Comparison of ENCODE assay signal across 12 cellular contexts in the genomic region with DNA sequence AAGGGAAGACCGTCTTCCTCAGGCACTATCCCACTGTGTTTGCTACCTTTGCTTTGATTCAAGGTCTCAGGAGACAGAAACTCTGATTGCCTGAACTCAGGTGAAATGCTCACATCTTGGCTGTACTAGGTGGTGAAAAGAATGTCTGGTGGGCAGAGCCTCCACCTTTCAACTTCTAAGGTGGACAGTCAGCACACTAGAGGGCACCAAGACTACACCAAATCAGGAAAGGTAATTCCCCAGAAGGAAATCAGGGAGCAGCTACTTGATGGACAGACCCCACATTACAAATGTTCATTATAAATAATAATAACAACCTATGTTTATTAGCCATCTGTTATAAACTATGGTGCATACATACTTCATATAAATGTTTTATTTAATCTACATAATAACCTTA.
A peak's percentile ranks its signal among the peaks of the same experiment; 100 is the strongest.
DNase-seq lines count a peak whose midpoint lies in the region; ATAC-seq, FAIRE-seq and TF ChIP-seq lines count a peak whose summit lies in the region.
"Had no signal": no experiment of that assay in that cellular context is flagged by ENCODE, and none has a peak within 500 bp of the region (broad histone marks: within the 10 kb centered on the region; RNA-seq: fewer than 3 reads in every experiment).

No MANE protein-coding gene starts in this region.

- H3K23me2 ChIP-seq in H9 (ENCODE audit: insufficient read length, low read depth, low read length, poor library complexity, severe bottlenecking), result no peaks in the 10 kb centered on the region

- H3K79me2 ChIP-seq in H9 (ENCODE audit: insufficient read depth, low read length) (no peaks in the 10 kb centered on the region), trophoblast cell (ENCODE audit: control insufficient read depth, insufficient read depth, low read length, poor library complexity) (no peaks in the 10 kb centered on the region)

- peak; percentile 2 to 6 for DNase-seq in A549 (ENCODE audit: low read depth in 1 of 2, low spot score in 1 of 2)
- peak; percentile 39 for DNase-seq in H9
- peak; percentile 16 for DNase-seq in SW480 (ENCODE audit: low spot score)
- DNase-seq in hepatic stellate cell (ENCODE audit: low spot score), result peak; percentile 4
- no peak for DNase-seq in NCI-H510A treated with DMSO at 0.1 percent for 48 hours (lab: John Stamatoyannopoulos, UW)
- no peak for DNase-seq in trophoblast cell
- no peak for DNase-seq in activated naive CD4-positive, alpha-beta T cell treated with anti-CD3 and anti-CD28 coated beads, Interleukin-2, amount 50 U/mL, for 72 hours (ENCODE audit: low spot score in 2 of 2)
- DNase-seq: activated CD4-positive, alpha-beta T cell treated with anti-CD3 and anti-CD28 coated beads, Interleukin-2, amount 50 U/mL, for 1 hour; stimulated activated CD4-positive, alpha-beta T cell treated with anti-CD3 and anti-CD28 coated beads, Interleukin-12 subunit alpha, Interleukin-12 subunit beta, amount 100 ng/mL, for 4 hours had no signal

- no peaks in the 10 kb centered on the region for H3K36me3 Mint-ChIP-seq in H9 (ENCODE audit: insufficient read depth in 1 of 3, low read depth in 3 of 3)
- H3K36me3 Mint-ChIP-seq in activated T-helper 17 cell treated with anti-CD3 and anti-CD28 coated beads, Interleukin-2, amount 50 U/mL, for 72 hours (ENCODE audit: low read depth), result no peaks in the 10 kb centered on the region
- H3K36me3 Mint-ChIP-seq in activated naive CD4-positive, alpha-beta T cell treated with anti-CD3 and anti-CD28 coated beads, Interleukin-2, amount 50 U/mL, for 72 hours, result no peaks in the 10 kb centered on the region

- no peak overlapping the region for H2BK15ac ChIP-seq in H9 (ENCODE audit: low read depth, low read length)

- WGBS in A549 (ENCODE audit: missing lambda C conversion rate), result 46% methylated on average over 1 of the region's 1 CpG
- no CpG with 5 or more reads among the region's 1 CpG for WGBS in H9 (ENCODE audit: extremely low coverage, insufficient read length, low lambda C conversion rate)
- whole genome bisulfite sequencing in trophoblast cell (ENCODE audit: extremely low coverage, insufficient coverage, insufficient read length), result no CpG with 5 or more reads among the region's 1 CpG

- H3K4me2 ChIP-seq in A549 (no peak overlapping the region), H9 (ENCODE audit: insufficient read depth, insufficient read length, low read length) (no peak overlapping the region), trophoblast cell (ENCODE audit: low read length) (no peak overlapping the region)

- H2BK120ac ChIP-seq in H9 (ENCODE audit: low read depth, low read length, poor library complexity, severe bottlenecking) (no peak overlapping the region), trophoblast cell (ENCODE audit: insufficient read depth, low read length, poor library complexity) (no peak overlapping the region)

- H2BK20ac ChIP-seq in H9 (ENCODE audit: low read depth, low read length, poor library complexity, severe bottlenecking), result no peak overlapping the region

- TF ChIP-seq CTCF in A549 (IDR thresholded peaks at IDR 0.05) (0 out of 3 replicates have a peak, but pooled peaks have one; percentile 19), H9 (conservative IDR thresholded peaks at IDR 0.05) (peak; percentile 73)

- ATAC-seq in A549, result peak in 1 of 2 experiments; percentile 54; a peak in 1 of 6 replicates
- no peak for ATAC-seq in activated T-helper 17 cell treated with anti-CD3 and anti-CD28 coated beads, Interleukin-2, amount 50 U/mL, for 72 hours (replicated peaks)
- ATAC-seq in activated naive CD4-positive, alpha-beta T cell treated with anti-CD3 and anti-CD28 coated beads, Interleukin-2, amount 50 U/mL, for 72 hours, result no peak

- H3K14ac ChIP-seq in H9 (ENCODE audit: insufficient read depth, low read length) (no peak overlapping the region), trophoblast cell (ENCODE audit: low read length) (no peak overlapping the region)

- no peak overlapping the region for H3K23ac ChIP-seq in H9 (ENCODE audit: insufficient read length, low read depth, low read length)
- no peak overlapping the region for H3K23ac ChIP-seq in trophoblast cell (ENCODE audit: low read length)

- H3K27me3 ChIP-seq in H9 (ENCODE audit: insufficient read depth, low read length) (no peaks in the 10 kb centered on the region), trophoblast cell (ENCODE audit: insufficient read depth, low read length) (no peaks in the 10 kb centered on the region)

- H2BK5ac ChIP-seq in H9 (ENCODE audit: insufficient read length, low read length) (no peak overlapping the region), trophoblast cell (ENCODE audit: low read depth, low read length, poor library complexity) (no peak overlapping the region)

- H2AK5ac ChIP-seq in H9 (ENCODE audit: insufficient read length, low read length) (no peak overlapping the region), trophoblast cell (ENCODE audit: low read length) (no peak overlapping the region)

- no peak for TF ChIP-seq POLR2A in A549 (IDR thresholded peaks at IDR 0.05; ENCODE audit: low read length)

- H4K8ac ChIP-seq in H9 (replicated peaks; ENCODE audit: insufficient read length, low read depth, low read length) (no peak overlapping the region), trophoblast cell (ENCODE audit: low read depth, low read length) (no peak overlapping the region)

- no peak overlapping the region for H2BK12ac ChIP-seq in H9 (ENCODE audit: insufficient read length, low read depth, low read length)
- no peak overlapping the region for H2BK12ac ChIP-seq in trophoblast cell (ENCODE audit: low read length)

- H3K56ac ChIP-seq in H9 (ENCODE audit: insufficient read length, low read depth, low read length), result no peak overlapping the region

- no peak overlapping the region for H3K9ac ChIP-seq in H9 (ENCODE audit: extremely low read depth, insufficient read length, low read length)
- H3K9ac ChIP-seq in trophoblast cell (ENCODE audit: low read length), result no peak overlapping the region

- H3T11ph ChIP-seq in H9 (ENCODE audit: low read length), result no peak overlapping the region

- H3K27ac Mint-ChIP-seq in H9, result no peak overlapping the region; a peak in 2 of 7 replicates
- H3K27ac Mint-ChIP-seq in activated T-helper 17 cell treated with anti-CD3 and anti-CD28 coated beads, Interleukin-2, amount 50 U/mL, for 72 hours, result no peak overlapping the region
- H3K27ac Mint-ChIP-seq in activated naive CD4-positive, alpha-beta T cell treated with anti-CD3 and anti-CD28 coated beads, Interleukin-2, amount 50 U/mL, for 72 hours, result no peak overlapping the region

- peak; percentile 31 to 49; a peak in 3 of 5 replicates for TF ChIP-seq RAD21 in A549 (conservative IDR thresholded peaks at IDR 0.05 in 1 of 2, IDR thresholded peaks at IDR 0.05 in 1 of 2)

- H4K12ac ChIP-seq in trophoblast cell (ENCODE audit: low read depth, low read length), result no peak overlapping the region

- TF ChIP-seq EP300 in A549 (IDR thresholded peaks at IDR 0.05), result no peak

- no peaks in the 10 kb centered on the region for H3K4me1 ChIP-seq in A549
- no peaks in the 10 kb centered on the region for H3K4me1 ChIP-seq in H9 (ENCODE audit: insufficient read depth, low read length)
- no peaks in the 10 kb centered on the region for H3K4me1 ChIP-seq in trophoblast cell (ENCODE audit: control insufficient read depth in 1 of 2, insufficient read depth in 2 of 2, low read length in 2 of 2)

- no peak overlapping the region for H3K4ac ChIP-seq in H9 (ENCODE audit: low read depth, low read length)
- H3K4ac ChIP-seq in trophoblast cell (ENCODE audit: low read depth, low read length), result no peak overlapping the region

- H3K9me3 ChIP-seq in A549 (no peaks in the 10 kb centered on the region), H9 (ENCODE audit: control insufficient read depth, low read depth, low read length) (no peaks in the 10 kb centered on the region), trophoblast cell (ENCODE audit: insufficient read depth, low read depth, low read length) (no peaks in the 10 kb centered on the region)
- H3K9me3 ChIP-seq: thoracic aorta had no signal

- no peak overlapping the region for H3K4me3 Mint-ChIP-seq in H9
- H3K4me3 Mint-ChIP-seq in activated T-helper 17 cell treated with anti-CD3 and anti-CD28 coated beads, Interleukin-2, amount 50 U/mL, for 72 hours, result no peak overlapping the region
- H3K4me3 Mint-ChIP-seq: central memory CD8-positive, alpha-beta T cell had no signal

- H4K20me1 ChIP-seq in H9 (ENCODE audit: control insufficient read depth, insufficient read depth, insufficient read length), result no peaks in the 10 kb centered on the region

- H4K91ac ChIP-seq in H9 (ENCODE audit: insufficient read length, low read depth, low read length) (no peak overlapping the region), trophoblast cell (ENCODE audit: low read depth, low read length) (no peak overlapping the region)

- no peak for FAIRE-seq in A549 (lab: Jason Lieb, UNC)

- no peak overlapping the region for H3K18ac ChIP-seq in H9 (ENCODE audit: insufficient read length, low read depth, low read length)
- no peak overlapping the region for H3K18ac ChIP-seq in trophoblast cell (ENCODE audit: low read length)

- H3K4me3 ChIP-seq in A549 (no peak overlapping the region), trophoblast cell (ENCODE audit: low read depth, low read length) (no peak overlapping the region)
- H3K4me3 ChIP-seq: thoracic aorta had no signal

- H2AFZ ChIP-seq in H9 (ENCODE audit: low read length), result no peak overlapping the region
- no peak overlapping the region for H2AFZ ChIP-seq in trophoblast cell (ENCODE audit: insufficient read depth, low read length, poor library complexity)

- H3K27me3 Mint-ChIP-seq in H9 (ENCODE audit: low read depth), result 0 out of 2 replicates have a peak, but pooled peaks cover 2% of the 10 kb centered on the region
- peaks cover 3% of the 10 kb centered on the region for H3K27me3 Mint-ChIP-seq in activated T-helper 17 cell treated with anti-CD3 and anti-CD28 coated beads, Interleukin-2, amount 50 U/mL, for 72 hours

- H3K79me1 ChIP-seq in H9 (ENCODE audit: insufficient read depth, low read depth, low read length, poor library complexity, severe bottlenecking) (no peaks in the 10 kb centered on the region), trophoblast cell (ENCODE audit: low read length) (no peaks in the 10 kb centered on the region)

- POLR2A ChIA-PET in A549 (lab: Yijun Ruan, JAX), result no interaction called here

- H3K27ac ChIP-seq in A549, result no peak overlapping the region
- no peak overlapping the region for H3K27ac ChIP-seq in H9 (ENCODE audit: insufficient read length, low read depth, low read length)
- no peak overlapping the region for H3K27ac ChIP-seq in trophoblast cell (ENCODE audit: low read depth, low read length)
- H3K27ac ChIP-seq: thoracic aorta had no signal

- no peaks in the 10 kb centered on the region for H3K9me3 Mint-ChIP-seq in H9
- no peaks in the 10 kb centered on the region for H3K9me3 Mint-ChIP-seq in activated T-helper 17 cell treated with anti-CD3 and anti-CD28 coated beads, Interleukin-2, amount 50 U/mL, for 72 hours
- peaks cover 0 to 5% of the 10 kb centered on the region in 2 donors for H3K9me3 Mint-ChIP-seq in activated naive CD4-positive, alpha-beta T cell treated with anti-CD3 and anti-CD28 coated beads, Interleukin-2, amount 50 U/mL, for 72 hours
- H3K9me3 Mint-ChIP-seq: central memory CD8-positive, alpha-beta T cell had no signal

- H4K5ac ChIP-seq in H9 (ENCODE audit: insufficient read length, low read depth, low read length), result no peak overlapping the region

- H3K36me3 ChIP-seq in trophoblast cell (ENCODE audit: control insufficient read depth in 1 of 2, insufficient read depth in 2 of 2, low read length in 2 of 2), result no peaks in the 10 kb centered on the region
- H3K36me3 ChIP-seq: thoracic aorta had no signal

- CTCF ChIA-PET in A549 (lab: Yijun Ruan, JAX), result interaction anchor here (0.8 to 1.2 kb wide), 3 partner anchors 9 to 533 kb away, joined by 3 to 4 read pairs (median 3); no protein-coding TSS in a partner anchor

- peaks cover 14% of the 10 kb centered on the region in 2 experiments for H3K4me1 Mint-ChIP-seq in H9
- no peaks in the 10 kb centered on the region for H3K4me1 Mint-ChIP-seq in activated T-helper 17 cell treated with anti-CD3 and anti-CD28 coated beads, Interleukin-2, amount 50 U/mL, for 72 hours
- H3K4me1 Mint-ChIP-seq: central memory CD8-positive, alpha-beta T cell had no signal

Comparison
In these comparisons a context has a peak if more than half of its experiments do, and no peak if none do; other contexts are left out.
1. DNase-seq: peak in A549 (2 of 2), H9 (single experiment), SW480 (single experiment) and hepatic stellate cell (single experiment); none in NCI-H510A treated with DMSO at 0.1 percent for 48 hours (single experiment), trophoblast cell (0 of 2) and activated naive CD4-positive, alpha-beta T cell treated with anti-CD3 and anti-CD28 coated beads, Interleukin-2, amount 50 U/mL, for 72 hours (0 of 2).